8 cellular contexts compared by ENCODE assay signal in genomic region chr12:74537707-74538385, GRCh38. TPM values are rescaled to one million over a fixed set of nuclear protein-coding genes. Genes with fewer than 3 reads are reported as not detected.
DNase-seq lines count a peak whose midpoint lies in the region; ATAC-seq, FAIRE-seq and TF ChIP-seq lines count a peak whose summit lies in the region.

ATXN7L3B (plus strand) TSS chr12:74537835; CDS start chr12:74538113, 278 bp downstream.

- H3K9me3 ChIP-seq in BE2C (no peaks in the 10 kb centered on the region), colonic mucosa (no peaks in the 10 kb centered on the region)

- 0 out of 2 replicates have a peak, but pooled peaks have one; percentile 2 for TF ChIP-seq CTCF in BE2C (IDR thresholded peaks at IDR 0.05; ENCODE audit: low read depth, low read length)
- TF ChIP-seq CTCF in colonic mucosa (IDR thresholded peaks at IDR 0.05), result no peak

- peak; percentile 97 for FAIRE-seq in GM19239 (lab: Jason Lieb, UNC)

- H3K27me3 ChIP-seq in BE2C (no peaks in the 10 kb centered on the region), colonic mucosa (no peaks in the 10 kb centered on the region)

- intact Hi-C loops in colonic mucosa (cut with DNase I) (no loop called here), left colon (cut with DNase I, micrococcal nuclease) (no loop called here)

- ATAC-seq in HG03457 (IDR thresholded peaks at IDR 0.05; ENCODE audit: unreplicated experiment), result peak; percentile 96
- peak; percentile 99 for ATAC-seq in left colon

- peak within 1 kb of the TSS; percentile 90 for H3K27ac ChIP-seq in colonic mucosa

- H3K36me3 ChIP-seq in BE2C (peaks cover 24% of the 10 kb centered on the region), colonic mucosa (no peaks in the 10 kb centered on the region)

- DNase-seq in BE2C (peak; percentile 94), GM19239 (ENCODE audit: insufficient read length, low spot score) (peak; percentile 62), NCI-H524 treated with DMSO at 0.1 percent for 48 hours (lab: John Stamatoyannopoulos, UW) (peak; percentile 73), colonic mucosa (peak; percentile 94), left colon (peak; percentile 92 to 95)
- peak; percentile 96 for DNase-seq in activated CD4-positive, alpha-beta T cell treated with anti-CD3 and anti-CD28 coated beads for 48 hours
- peak; percentile 94 for DNase-seq in stimulated activated CD4-positive, alpha-beta T cell treated with anti-CD3 and anti-CD28 coated beads, Interleukin-1b, Interleukin-23, amount 100 ng/mL, for 48 hours

- peaks cover 2% of the 10 kb centered on the region; the same call in 1 of the 2 replicates for H3K4me1 ChIP-seq in BE2C
- H3K4me1 ChIP-seq in colonic mucosa, result peaks cover 5% of the 10 kb centered on the region

- H3K4me3 ChIP-seq in BE2C (ENCODE audit: low read depth, low read length) (peak within 1 kb of the TSS; percentile 94), colonic mucosa (peak within 1 kb of the TSS; percentile 66)

- H3K9ac ChIP-seq in colonic mucosa (ENCODE audit: low read depth in 2 of 2, low read length in 2 of 2), result peak within 1 kb of the TSS; percentile 84 to 99

RNA-seq across cellular contexts. Expression of gene ATXN7L3B, which starts in this region (rescaled TPM):
- polyA plus RNA-seq in BE2C (2012; ENCODE audit: insufficient read depth, insufficient read length, low read depth), result 45.0 TPM
- 10 to 100 TPM; 28.8 to 29.6 TPM for total RNA-seq in colonic mucosa
- total RNA-seq in left colon, result 10 to 100 TPM; 27.7 to 33.1 TPM

Comparison
In these comparisons a context has a peak if more than half of its experiments do, and no peak if none do; other contexts are left out.
1. Peak in every context shown above with its lines: DNase-seq, ATAC-seq, H3K4me3 ChIP-seq and H3K27ac ChIP-seq.